In the genomic region with DNA sequence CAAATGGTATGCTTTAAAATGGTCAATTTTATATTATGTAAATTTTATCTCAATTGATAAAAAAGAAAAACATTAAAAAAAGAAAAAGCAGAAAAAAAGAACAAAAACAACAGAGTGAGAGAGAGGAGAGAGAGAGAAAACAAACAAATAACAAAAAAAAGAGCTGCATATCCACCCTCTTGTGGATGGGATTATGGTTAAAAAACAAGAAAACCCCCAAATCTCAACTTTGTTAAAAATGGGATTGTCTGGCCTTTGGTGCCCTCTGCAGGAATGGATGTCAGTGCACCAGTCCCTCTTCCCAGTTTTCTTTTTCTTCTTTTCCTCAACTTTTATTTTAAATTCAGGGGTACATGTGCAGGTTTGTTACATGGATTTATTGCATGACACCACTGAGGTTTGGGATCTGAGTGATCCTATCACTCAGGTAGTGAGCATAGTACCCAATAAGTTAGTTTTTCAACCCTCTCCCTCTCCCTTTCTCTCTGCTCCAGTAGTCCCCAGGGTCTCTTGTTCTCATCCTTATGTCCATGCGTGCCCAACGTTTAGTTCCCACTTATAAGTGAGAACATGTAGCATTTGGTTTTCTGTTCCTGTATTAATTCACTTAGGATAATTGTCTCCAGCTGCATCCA, we compare ENCODE assay signal across 8 cellular contexts. TPM values are rescaled to one million over a fixed set of nuclear protein-coding genes. Genes with fewer than 3 reads are reported as not detected.
DNase-seq lines count a peak whose midpoint lies in the region; ATAC-seq and TF ChIP-seq lines count a peak whose summit lies in the region.

No MANE protein-coding gene starts in this region.

- TF ChIP-seq CTCF in Caco-2 (IDR thresholded peaks at IDR 0.05; ENCODE audit: insufficient read depth in 1 of 2, low read depth in 1 of 2, low read length in 1 of 2, severe bottlenecking in 1 of 2, unreplicated experiment in 1 of 2): peak; percentile 70 to 90
- peak; percentile 60 for TF ChIP-seq CTCF in colonic mucosa (IDR thresholded peaks at IDR 0.05)

- no peak overlapping the region for H3K4me3 Mint-ChIP-seq in Caco-2 (ENCODE audit: unreplicated experiment)

- CTCF ChIA-PET in Caco-2 (lab: Charles Lee): interaction anchor here (0.6 to 1.3 kb wide), 3 partner anchors 43 to 302 kb away, joined by 3 to 9 read pairs (median 6); no protein-coding TSS in a partner anchor

- H3K9me3 Mint-ChIP-seq in Caco-2 (ENCODE audit: unreplicated experiment): no peaks in the 10 kb centered on the region

- H3K9ac ChIP-seq in colonic mucosa (ENCODE audit: low read depth in 2 of 2, low read length in 2 of 2): no peak overlapping the region

- in situ Hi-C loops in SK-MEL-5 (cut with HindIII; ENCODE audit: low pct_unique_long_range_greater_than_20kb, low sequenced_read_pairs): no loop called here

- ATAC-seq in GM18519 (IDR thresholded peaks at IDR 0.05; ENCODE audit: low FRiP score, unreplicated experiment) (no peak), GM21529 (IDR thresholded peaks at IDR 0.05; ENCODE audit: unreplicated experiment) (no peak)

- H3K27me3 ChIP-seq in Caco-2 (replicated peaks; ENCODE audit: control insufficient read depth, insufficient read depth, low read length) (no peaks in the 10 kb centered on the region), H7 (ENCODE audit: control insufficient read depth, insufficient read depth, low read length) (peaks cover 9% of the 10 kb centered on the region), colonic mucosa (peaks cover 7% of the 10 kb centered on the region)

- no peaks in the 10 kb centered on the region for H3K9me3 ChIP-seq in Caco-2
- no peaks in the 10 kb centered on the region for H3K9me3 ChIP-seq in colonic mucosa

- intact Hi-C loops in Caco-2 (cut with micrococcal nuclease; ENCODE audit: unreplicated experiment) (loop anchor here (1.0 kb wide), 1 partner anchor 384 kb away; no protein-coding TSS in a partner anchor), colonic mucosa (cut with DNase I) (no loop called here)

- H3K4me1 ChIP-seq in Caco-2 (no peaks in the 10 kb centered on the region), colonic mucosa (no peaks in the 10 kb centered on the region)

- H3K36me3 ChIP-seq in Caco-2 (ENCODE audit: control insufficient read depth, insufficient read depth, low read length) (no peaks in the 10 kb centered on the region), H7 (replicated peaks; ENCODE audit: control insufficient read depth, insufficient read depth, low read length) (no peaks in the 10 kb centered on the region), colonic mucosa (no peaks in the 10 kb centered on the region)

- peak in 1 of 2 experiments; percentile 57 for DNase-seq in Caco-2
- peak; percentile 81 for DNase-seq in H7
- peak; percentile 62 for DNase-seq in SK-MEL-5 (ENCODE audit: low read depth, low spot score)
- no peak for DNase-seq in colonic mucosa
- peak; percentile 53 to 64 for DNase-seq in lung microvascular endothelial cell (ENCODE audit: low read depth in 2 of 2)
- no peak for DNase-seq in NCI-H128 (lab: John Stamatoyannopoulos, UW; ENCODE audit: unreplicated experiment)

- no TSS peak for BruUV-seq in Caco-2 (replicated peaks; lab: Mats Ljungman, UMichigan)

- POLR2A ChIA-PET in Caco-2 (lab: Charles Lee): no interaction called here

- no peak overlapping the region for H3K27ac ChIP-seq in colonic mucosa

- H3K27ac Mint-ChIP-seq in Caco-2 (ENCODE audit: unreplicated experiment): no peak overlapping the region

- no peaks in the 10 kb centered on the region for H3K36me3 Mint-ChIP-seq in Caco-2 (ENCODE audit: insufficient read depth, unreplicated experiment)

- H3K27me3 Mint-ChIP-seq in Caco-2 (ENCODE audit: insufficient read depth, unreplicated experiment): peaks cover 22% of the 10 kb centered on the region

- peaks cover 7% of the 10 kb centered on the region for H3K4me1 Mint-ChIP-seq in Caco-2 (ENCODE audit: low read depth, unreplicated experiment)

- H3K4me3 ChIP-seq in Caco-2 (ENCODE audit: low read depth, low read length) (no peak overlapping the region), H7 (ENCODE audit: insufficient read depth, low read depth, low read length) (no peak overlapping the region), colonic mucosa (no peak overlapping the region)

RNA-seq across cellular contexts. Expression of a gene that starts 28.1 kb away (rescaled TPM):
- total RNA-seq in Caco-2 (2022) (128 and 164 TPM in 2 replicates), colonic mucosa (10 to 100 TPM; 84.5 to 97.5 TPM), lung microvascular endothelial cell (32.5 and 53.6 TPM in 2 replicates)
- 175 and 183 TPM in 2 replicates for total RNA-seq in H7 (2014; rRNA removed; shearing (Covaris generic))
- 58.5 and 103 TPM in 2 replicates for total RNA-seq in SK-MEL-5 (2014; rRNA removed; shearing (Covaris generic))
- 104 and 118 TPM in 2 replicates for polyA plus RNA-seq in SK-MEL-5 (2015; cell fraction: cytosol; rRNA removed)
- 14.5 and 19.9 TPM in 2 replicates for polyA plus RNA-seq in SK-MEL-5 (2015; cell fraction: nucleus; rRNA removed)

Comparison
In these comparisons a context has a peak if more than half of its experiments do, and no peak if none do; other contexts are left out.
1. DNase-seq: peak in H7 (single experiment), SK-MEL-5 (single experiment) and lung microvascular endothelial cell (2 of 2); none in colonic mucosa (single experiment) and NCI-H128 (single experiment).